ENCODE assay signal across 31 cellular contexts in the genomic region with DNA sequence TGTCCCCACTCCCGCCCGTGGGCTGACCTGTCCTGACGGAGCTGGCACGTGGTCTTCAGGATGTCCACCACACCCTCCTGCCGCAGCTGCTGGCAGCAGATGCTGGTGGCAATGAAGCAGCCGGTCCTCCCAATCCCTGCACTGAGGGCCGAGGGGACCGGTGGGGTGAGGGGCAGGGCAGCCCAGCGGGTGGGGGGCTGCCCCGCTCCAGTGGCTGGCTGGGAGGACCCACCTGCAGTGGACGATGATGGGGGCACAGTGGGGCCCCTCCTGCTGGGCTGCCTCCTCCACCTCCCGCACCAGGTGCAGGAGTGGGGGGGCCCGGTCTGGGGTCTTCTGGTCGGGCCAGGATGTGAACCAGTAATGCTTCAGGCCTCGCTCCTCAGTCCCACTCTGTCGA. TPM values are rescaled to one million over a fixed set of nuclear protein-coding genes. Genes with fewer than 3 reads are reported as not detected.
"Had no signal": no experiment of that assay in that cellular context is flagged by ENCODE, and none has a peak within 500 bp of the region (broad histone marks: within the 10 kb centered on the region; RNA-seq: fewer than 3 reads in every experiment).

No MANE protein-coding gene starts in this region.

- H3K36me3 Mint-ChIP-seq: naive thymus-derived CD4-positive, alpha-beta T cell; natural killer cell; neural progenitor cell; stimulated activated naive B cell treated with anti-CD40 and anti-IgM and Interleukin-4, amounts not matched to agents 10 μg/mL and 1 μg/mL and 100 μg/mL, for 72 hours had no signal

- H3K4me1 ChIP-seq: parathyroid adenoma, psoas muscle, thyroid gland, upper lobe of left lung, vagina had no signal

- ATAC-seq: naive thymus-derived CD4-positive, alpha-beta T cell; natural killer cell; psoas muscle; right cardiac atrium; sciatic nerve; stimulated activated naive B cell treated with anti-CD40 and anti-IgM and Interleukin-4, amounts not matched to agents 10 μg/mL and 1 μg/mL and 100 μg/mL, for 72 hours had no signal

- H3K36me3 ChIP-seq: neural progenitor cell, neutrophil, ovary, spleen, stomach, thoracic aorta, thyroid gland, tibial nerve, upper lobe of left lung, vagina had no signal

- H3K27ac Mint-ChIP-seq: natural killer cell; nephron; neural progenitor cell; progenitor cell of endocrine pancreas; stimulated activated naive B cell treated with anti-CD40 and anti-IgM and Interleukin-4, amounts not matched to agents 10 μg/mL and 1 μg/mL and 100 μg/mL, for 72 hours had no signal

- H2AFZ ChIP-seq: neural progenitor cell, parathyroid adenoma had no signal

- H3K9ac ChIP-seq: neural progenitor cell, parathyroid adenoma had no signal

- H3K79me2 ChIP-seq: parathyroid adenoma had no signal

- H3K4me3 ChIP-seq: neural progenitor cell, ovary, psoas muscle, skin epidermis, smooth muscle cell, spleen, stomach, thoracic aorta, thyroid gland, tibial nerve, upper lobe of left lung, vagina had no signal

- DNase-seq: naive thymus-derived CD4-positive, alpha-beta T cell; natural killer cell; nucleus accumbens; ovary; right cardiac atrium; spleen; stimulated activated CD4-positive, alpha-beta T cell treated with anti-CD3 and anti-CD28 coated beads, Interleukin-12 subunit alpha, Interleukin-12 subunit beta, amount 100 ng/mL, for 4 hours; stimulated activated CD4-positive, alpha-beta T cell treated with anti-CD3 and anti-CD28 coated beads, Interleukin-1b, Interleukin-23, amount 100 ng/mL, for 48 hours; stimulated activated CD4-positive, alpha-beta T cell treated with anti-CD3 and anti-CD28 coated beads, Interleukin-4, amount 100 ng/mL, for 1 hour; stimulated activated CD4-positive, alpha-beta T cell treated with anti-CD3 and anti-CD28 coated beads, Interleukin-4, amount 100 ng/mL, for 4 hours; stimulated activated CD8-positive, alpha-beta memory T cell treated with anti-CD3 and anti-CD28 coated beads, Interleukin-4, amount 100 ng/mL, for 48 hours; stimulated activated naive B cell treated with anti-CD40 and anti-IgM and Interleukin-4, amounts not matched to agents 10 μg/mL and 1 μg/mL and 100 μg/mL, for 72 hours; stimulated activated naive CD4-positive, alpha-beta T cell treated with Interleukin-2 at 50 U/mL for 16 hours; stomach; thyroid gland; trophoblast cell had no signal

- H3K27ac ChIP-seq: neural progenitor cell, neutrophil, ovary, parathyroid adenoma, psoas muscle, skin epidermis, spleen, stomach, thoracic aorta, thyroid gland, tibial nerve, upper lobe of left lung, vagina had no signal

- H3K27me3 Mint-ChIP-seq: progenitor cell of endocrine pancreas; stimulated activated naive B cell treated with anti-CD40 and anti-IgM and Interleukin-4, amounts not matched to agents 10 μg/mL and 1 μg/mL and 100 μg/mL, for 72 hours had no signal

- H3K4me3 Mint-ChIP-seq: natural killer cell; nephron; neural progenitor cell; stimulated activated naive B cell treated with anti-CD40 and anti-IgM and Interleukin-4, amounts not matched to agents 10 μg/mL and 1 μg/mL and 100 μg/mL, for 72 hours had no signal

- H3K9me3 ChIP-seq: neutrophil, ovary, psoas muscle, spleen, stomach, thoracic aorta, thyroid gland, tibial nerve, upper lobe of left lung, vagina had no signal

- H3K27me3 ChIP-seq: neural progenitor cell, neutrophil, ovary, spleen, stomach, thyroid gland, tibial nerve, upper lobe of left lung, vagina had no signal

- H3K4me2 ChIP-seq: neural progenitor cell, smooth muscle cell had no signal

- FAIRE-seq: urothelium cell line had no signal

- H3K9me3 Mint-ChIP-seq: naive thymus-derived CD4-positive, alpha-beta T cell; natural killer cell; nephron; neural progenitor cell; stimulated activated naive B cell treated with anti-CD40 and anti-IgM and Interleukin-4, amounts not matched to agents 10 μg/mL and 1 μg/mL and 100 μg/mL, for 72 hours had no signal

RNA-seq across cellular contexts. Expression of a gene that starts 3.4 kb away (rescaled TPM):
- total RNA-seq: smooth muscle cell, subcutaneous adipose tissue, vagina had no signal
- polyA plus RNA-seq: smooth muscle cell had no signal
